In the genomic region with DNA sequence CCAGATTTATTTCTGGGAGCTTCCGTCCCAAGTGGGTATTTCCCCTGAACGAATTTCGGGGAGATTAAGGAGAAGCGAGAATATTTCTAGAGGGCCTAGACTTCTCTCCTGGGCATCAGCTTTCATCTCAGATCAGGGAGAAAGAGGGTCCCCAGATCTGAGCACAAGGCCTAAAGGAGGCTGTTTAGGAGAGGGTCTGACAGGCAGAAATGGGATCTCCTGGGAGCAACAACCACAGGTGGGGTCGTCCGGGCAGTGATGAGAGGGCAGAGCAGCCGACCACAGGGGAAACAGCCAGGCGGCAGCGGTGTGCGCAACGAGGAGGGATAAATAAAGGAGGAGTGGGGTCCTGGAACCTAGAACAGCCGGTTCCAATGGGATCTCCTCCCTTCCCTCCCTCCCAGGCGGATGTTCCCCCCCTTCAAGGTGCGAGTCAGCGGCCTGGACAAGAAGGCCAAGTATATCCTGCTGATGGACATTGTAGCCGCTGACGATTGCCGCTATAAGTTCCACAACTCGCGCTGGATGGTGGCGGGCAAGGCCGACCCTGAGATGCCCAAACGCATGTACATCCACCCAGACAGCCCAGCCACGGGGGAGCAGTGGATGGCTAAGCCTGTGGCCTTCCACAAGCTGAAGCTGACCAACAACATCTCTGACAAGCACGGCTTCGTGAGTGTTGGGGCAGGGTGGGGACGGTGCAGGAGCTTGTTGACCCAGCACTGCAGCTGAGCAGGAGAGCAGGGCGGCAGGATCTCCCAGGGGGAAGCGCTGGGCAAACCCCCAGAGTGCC, we compare ENCODE assay signal across 1 cellular context.
TF ChIP-seq lines count a peak whose summit lies in the region.

No MANE protein-coding gene starts in this region.

TF ChIP-seq in K562, 482 proteins besides CTCF, POLR2A, EP300 and RAD21 (continued from another document):
- TF ChIP-seq GTF3C2 (IDR thresholded peaks at IDR 0.05; ENCODE audit: borderline replicate concordance, extremely low read depth, insufficient read length) (no peak), BCLAF1 (IDR thresholded peaks at IDR 0.05; ENCODE audit: borderline replicate concordance in 1 of 2, control insufficient read depth in 1 of 2, low read depth in 2 of 2, low read length in 1 of 2) (0 out of 4 replicates have a peak, but pooled peaks of 1 of the 2 experiments have one; percentile 11), MCM3 (IDR thresholded peaks at IDR 0.05) (0 out of 2 replicates have a peak, but pooled peaks have one; percentile 7), ZNF583 (CRISPR knock-in tag; IDR thresholded peaks at IDR 0.05) (no peak)
